ENCODE assay signal across 8 cellular contexts in the genomic region with DNA sequence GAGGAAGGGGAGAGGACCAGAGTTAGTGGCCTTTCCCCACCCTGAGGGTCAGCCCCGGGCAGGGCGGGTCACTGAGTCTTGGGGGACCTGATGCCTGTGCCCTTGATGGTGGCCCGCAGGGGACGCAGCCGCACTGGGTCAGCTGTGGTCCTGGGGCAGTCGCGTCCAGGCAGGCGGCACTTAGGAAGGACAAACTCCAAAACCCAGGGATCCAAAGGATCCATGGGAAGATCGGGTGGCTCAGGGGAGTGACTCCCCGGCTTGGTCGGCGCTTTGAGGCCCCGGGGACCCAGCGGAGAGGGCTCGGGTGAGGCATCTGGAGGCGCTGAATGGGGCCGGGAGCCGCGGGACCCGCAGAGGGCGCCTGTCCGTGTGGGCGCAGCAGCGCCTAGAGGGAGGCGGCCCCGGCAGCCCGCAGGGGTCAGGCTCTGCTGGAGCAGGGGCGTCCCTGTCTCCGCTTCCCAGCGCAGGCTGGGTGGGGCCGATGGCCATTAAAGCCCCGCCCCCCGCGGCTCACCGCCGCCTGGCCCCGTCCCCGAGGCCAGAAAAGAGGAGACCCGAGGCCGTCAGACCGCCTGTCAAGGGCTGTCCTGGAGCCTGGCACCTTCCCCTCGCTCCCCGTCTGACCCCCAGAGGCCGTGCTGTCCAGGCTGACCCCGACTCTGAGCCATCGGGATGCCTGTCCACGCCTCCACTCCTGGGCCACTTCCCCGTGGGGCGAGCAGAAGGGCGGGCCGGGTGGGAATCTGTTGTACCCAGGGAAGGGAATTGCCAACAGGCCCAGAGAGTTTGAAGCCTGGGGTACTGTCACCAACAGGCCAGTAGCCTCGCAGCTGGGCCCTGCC. TPM values are rescaled to one million over a fixed set of nuclear protein-coding genes. Genes with fewer than 3 reads are reported as not detected.
A peak's percentile ranks its signal among the peaks of the same experiment; 100 is the strongest.
DNase-seq lines count a peak whose midpoint lies in the region; TF ChIP-seq lines count a peak whose summit lies in the region.

No MANE protein-coding gene starts in this region.

- H3K36me3 ChIP-seq in ES-I3 (ENCODE audit: insufficient read depth, low read length) (no peaks in the 10 kb centered on the region), endocrine pancreas (ENCODE audit: control insufficient read depth, insufficient read depth, low read length) (no peaks in the 10 kb centered on the region), tibial artery (no peaks in the 10 kb centered on the region)

- H3K4me1 ChIP-seq in ES-I3 (ENCODE audit: insufficient read depth, low read length), result peaks cover 3% of the 10 kb centered on the region; the same call in 1 of the 2 replicates
- no peaks in the 10 kb centered on the region for H3K4me1 ChIP-seq in endocrine pancreas (ENCODE audit: control insufficient read depth, insufficient read depth, low read length)
- peaks cover 0 to 50% (median 28%) of the 10 kb centered on the region in 4 donors for H3K4me1 ChIP-seq in tibial artery

- H3K4me3 ChIP-seq in endocrine pancreas (ENCODE audit: control insufficient read depth, insufficient read depth, low read length), result no peak overlapping the region
- H3K4me3 ChIP-seq in tibial artery, result peak overlapping the region; percentile 29 to 35

- peak overlapping the region; percentile 78 to 79 for H3K27ac ChIP-seq in tibial artery

- H3K9ac ChIP-seq in ES-I3 (ENCODE audit: low read depth, low read length), result peak overlapping the region; percentile 53; the same call in 1 of the 2 replicates
- peak overlapping the region; percentile 47 for H3K9ac ChIP-seq in endocrine pancreas (ENCODE audit: control insufficient read depth, insufficient read depth, low read length)

- H3K9me3 ChIP-seq in ES-I3 (ENCODE audit: control insufficient read depth, insufficient read depth, low read length) (no peaks in the 10 kb centered on the region), endocrine pancreas (ENCODE audit: control insufficient read depth, low read length) (no peaks in the 10 kb centered on the region), tibial artery (no peaks in the 10 kb centered on the region)

- TF ChIP-seq CTCF in tibial artery (IDR thresholded peaks at IDR 0.05), result peak; percentile 18 to 27

- DNase-seq in SK-N-DZ (ENCODE audit: low spot score) (peak; percentile 69), mucosa of gallbladder (ENCODE audit: low spot score) (peak; percentile 40), tibial artery (peak in 1 of 2 donors; percentile 39), cortex of kidney (lab: John Stamatoyannopoulos, UW) (no peak), NCI-H1417 (lab: John Stamatoyannopoulos, UW) (no peak), GF-D8 (lab: John Stamatoyannopoulos, UW) (no peak)

- intact Hi-C loops in tibial artery (cut with DNase I; ENCODE audit: low total_unique reads), result loop anchor here (5.0 kb wide), 1 partner anchor 55 kb away; the partner anchor contains the start of gene IL17RC

- no peaks in the 10 kb centered on the region for H3K27me3 ChIP-seq in endocrine pancreas (ENCODE audit: control insufficient read depth, insufficient read depth, low read length)
- H3K27me3 ChIP-seq in tibial artery, result no peaks in the 10 kb centered on the region

RNA-seq across cellular contexts. Expression of gene CIDEC, which starts 17.4 kb away (rescaled TPM):
- 0.31 TPM in 1 of 2 replicates, not detected in the other for polyA plus RNA-seq in SK-N-DZ (2014; cell fraction: cytosol; rRNA removed)
- not detected in 2 replicates for polyA plus RNA-seq in SK-N-DZ (2014; cell fraction: nucleus; rRNA removed)
- total RNA-seq in mucosa of gallbladder, result 5.0 TPM

RNA-seq across cellular contexts. Expression of gene RPUSD3, which starts 18.8 kb away (rescaled TPM):
- polyA plus RNA-seq in SK-N-DZ (2014; cell fraction: cytosol; rRNA removed), result 115 and 135 TPM in 2 replicates
- polyA plus RNA-seq in SK-N-DZ (2014; cell fraction: nucleus; rRNA removed), result 94.1 and 109 TPM in 2 replicates
- total RNA-seq in mucosa of gallbladder, result 37.5 TPM

RNA-seq across cellular contexts. Expression of gene JAGN1, which starts 27.8 kb away (rescaled TPM):
- polyA plus RNA-seq in SK-N-DZ (2014; cell fraction: cytosol; rRNA removed), result 59.7 and 80.2 TPM in 2 replicates
- polyA plus RNA-seq in SK-N-DZ (2014; cell fraction: nucleus; rRNA removed), result 38.4 and 52.8 TPM in 2 replicates
- 30.7 TPM for total RNA-seq in mucosa of gallbladder

RNA-seq across cellular contexts. Expression of gene IL17RE, which starts 40.0 kb away (rescaled TPM):
- polyA plus RNA-seq in SK-N-DZ (2014; cell fraction: cytosol; rRNA removed), result 1.5 and 3.4 TPM in 2 replicates
- polyA plus RNA-seq in SK-N-DZ (2014; cell fraction: nucleus; rRNA removed), result 6.8 and 7.4 TPM in 2 replicates
- total RNA-seq in mucosa of gallbladder, result 91.5 TPM

RNA-seq across cellular contexts. Expression of gene TTLL3, which starts 52.6 kb away (rescaled TPM):
- polyA plus RNA-seq in SK-N-DZ (2014; cell fraction: cytosol; rRNA removed), result 15.5 and 21.4 TPM in 2 replicates
- polyA plus RNA-seq in SK-N-DZ (2014; cell fraction: nucleus; rRNA removed), result 78.7 and 91.2 TPM in 2 replicates
- 62.8 TPM for total RNA-seq in mucosa of gallbladder

Comparison
In these comparisons a context has a peak if more than half of its experiments do, and no peak if none do; other contexts are left out.
1. DNase-seq: peak in SK-N-DZ (single experiment) and mucosa of gallbladder (single experiment); none in cortex of kidney (single experiment), NCI-H1417 (0 of 3) and GF-D8 (single experiment).